Comparison of ENCODE assay signal across 1 cellular context in the genomic region with DNA sequence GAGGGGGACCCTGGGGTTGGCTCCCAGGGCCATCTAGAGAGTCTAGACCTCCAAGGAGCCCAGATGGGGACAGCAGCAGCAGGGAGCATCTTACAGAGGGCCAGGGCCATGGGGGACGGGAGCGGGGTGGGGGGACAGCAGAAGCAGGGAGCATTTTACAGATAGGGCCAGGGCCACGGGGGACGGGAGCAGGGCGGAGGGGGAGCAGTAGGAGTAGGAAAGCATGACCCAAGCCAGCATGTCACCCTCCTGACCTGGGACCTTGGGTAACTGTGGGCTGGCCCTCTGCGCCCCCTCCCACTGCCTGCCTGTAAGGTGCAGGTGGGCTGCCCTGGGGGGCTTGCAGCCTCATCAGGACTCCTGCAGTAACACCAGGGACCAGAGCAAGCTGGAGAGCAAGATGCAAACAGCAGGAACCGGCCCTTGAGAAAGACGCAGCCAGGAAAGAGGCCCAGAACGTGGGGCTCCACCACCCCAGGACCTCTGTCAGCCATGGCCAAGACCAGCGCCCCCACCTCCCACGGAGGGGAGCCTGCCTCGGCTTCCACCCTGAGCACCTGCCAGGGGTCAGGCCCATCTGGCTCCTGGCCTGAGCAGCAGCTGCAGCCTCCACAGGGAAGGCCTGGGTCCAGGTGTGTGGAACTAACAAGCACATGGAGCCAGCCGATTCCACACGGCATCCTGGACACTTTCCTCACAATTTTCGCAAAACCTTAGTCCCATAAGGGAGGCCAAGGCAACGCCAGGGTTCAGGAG.
TF ChIP-seq lines count a peak whose summit lies in the region.

No MANE protein-coding gene starts in this region.

TF ChIP-seq in HCT116, 20 proteins besides CTCF, POLR2A, EP300 and RAD21:
- TF ChIP-seq JUND (IDR thresholded peaks at IDR 0.05) (no peak), ZFX (IDR thresholded peaks at IDR 0.05) (no peak), EZH2phosphoT487 (IDR thresholded peaks at IDR 0.05; ENCODE audit: borderline replicate concordance) (no peak), YY1 (IDR thresholded peaks at IDR 0.05; ENCODE audit: extremely low read depth, insufficient replicate concordance, low read depth, low read length) (no peak), ELF1 (IDR thresholded peaks at IDR 0.05; ENCODE audit: borderline replicate concordance, low read depth) (no peak), EGR1 (IDR thresholded peaks at IDR 0.05; ENCODE audit: low read depth) (no peak), ZNF274 (IDR thresholded peaks at IDR 0.05; ENCODE audit: low read depth, low read length) (no peak), SP1 (IDR thresholded peaks at IDR 0.05; ENCODE audit: low read depth) (no peak), EZH2 (IDR thresholded peaks at IDR 0.05) (no peak), POLR2AphosphoS5 (IDR thresholded peaks at IDR 0.05; ENCODE audit: low read depth, low read length) (no peak), SIN3A (IDR thresholded peaks at IDR 0.05; ENCODE audit: low read depth) (no peak)
- TF ChIP-seq, protein P1, sequence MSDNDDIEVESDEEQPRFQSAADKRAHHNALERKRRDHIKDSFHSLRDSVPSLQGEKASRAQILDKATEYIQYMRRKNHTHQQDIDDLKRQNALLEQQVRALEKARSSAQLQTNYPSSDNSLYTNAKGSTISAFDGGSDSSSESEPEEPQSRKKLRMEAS (IDR thresholded peaks at IDR 0.05): no peak
